In the genomic region with DNA sequence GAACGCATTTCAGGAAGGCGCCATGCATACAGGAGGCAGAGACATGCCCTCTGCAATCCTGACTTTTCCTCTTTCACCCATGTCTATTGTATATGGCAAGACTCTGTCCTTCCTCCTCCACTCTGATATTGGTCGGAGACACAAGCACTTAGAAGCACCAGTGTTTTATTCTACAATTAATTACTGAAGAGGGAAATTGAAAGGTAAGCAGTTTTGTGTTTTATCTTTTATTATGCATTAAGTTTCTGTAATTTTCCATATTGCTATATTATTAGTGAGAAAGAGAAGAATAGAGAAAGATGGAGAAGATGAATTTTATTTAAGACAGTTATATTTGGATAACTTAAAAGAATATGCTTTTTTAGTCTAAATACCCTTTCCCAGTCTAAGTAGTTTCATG, we compare ENCODE assay signal across 15 cellular contexts. TPM values are rescaled to one million over a fixed set of nuclear protein-coding genes. Genes with fewer than 3 reads are reported as not detected.
DNase-seq lines count a peak whose midpoint lies in the region; ATAC-seq and TF ChIP-seq lines count a peak whose summit lies in the region.
"Had no signal": no experiment of that assay in that cellular context is flagged by ENCODE, and none has a peak within 500 bp of the region (broad histone marks: within the 10 kb centered on the region; RNA-seq: fewer than 3 reads in every experiment).

No MANE protein-coding gene starts in this region.

- peak overlapping the region; percentile 5 to 65 for H3K4me3 Mint-ChIP-seq in activated T-cell treated with anti-CD3 and anti-CD28 coated beads, Interleukin-2, amount 50 U/mL, for 72 hours
- H3K4me3 Mint-ChIP-seq in activated T-cell treated with anti-CD3 and anti-CD28 coated beads, Interleukin-2, amount 50 U/mL, for 4 hours, result no peak overlapping the region
- peak overlapping the region; percentile 26 to 75 (median 49) for H3K4me3 Mint-ChIP-seq in brain
- H3K4me3 Mint-ChIP-seq: activated CD4-positive, alpha-beta T cell treated with anti-CD3 and anti-CD28 coated beads, Interleukin-2, amount 10 ng/mL, durations not matched to agents 24 days and 14 days; central memory CD8-positive, alpha-beta T cell had no signal

- H3K9ac ChIP-seq in KMS-11 (no peak overlapping the region), parathyroid adenoma (no peak overlapping the region)

- peaks cover 46% of the 10 kb centered on the region for H4K20me1 ChIP-seq in KMS-11 (ENCODE audit: insufficient read depth)

- no peaks in the 10 kb centered on the region for H3K9me3 ChIP-seq in parathyroid adenoma (ENCODE audit: control insufficient read depth, low read length)
- H3K9me3 ChIP-seq: HAP-1 had no signal

- no peaks in the 10 kb centered on the region for H3K27me3 ChIP-seq in KMS-11 (ENCODE audit: insufficient read depth, low read depth)
- no peaks in the 10 kb centered on the region for H3K27me3 ChIP-seq in parathyroid adenoma (ENCODE audit: control insufficient read depth, insufficient read depth, low read length)

- H3K4me1 Mint-ChIP-seq in activated T-cell treated with anti-CD3 and anti-CD28 coated beads, Interleukin-2, amount 50 U/mL, for 72 hours (ENCODE audit: low read depth), result peaks cover 82% of the 10 kb centered on the region
- peaks cover 94% of the 10 kb centered on the region for H3K4me1 Mint-ChIP-seq in activated T-cell treated with anti-CD3 and anti-CD28 coated beads, Interleukin-2, amount 50 U/mL, for 4 hours (ENCODE audit: low read depth)
- H3K4me1 Mint-ChIP-seq in brain, result peaks cover 99% of the 10 kb centered on the region

- H3K4me1 ChIP-seq in KMS-11 (ENCODE audit: low read depth, poor library complexity, severe bottlenecking), result peaks cover 72% of the 10 kb centered on the region
- peaks cover 13% of the 10 kb centered on the region for H3K4me1 ChIP-seq in parathyroid adenoma

- H3K79me2 ChIP-seq in KMS-11 (ENCODE audit: insufficient read depth, low read depth), result peaks cover 100% of the 10 kb centered on the region
- H3K79me2 ChIP-seq in parathyroid adenoma, result peaks cover 89% of the 10 kb centered on the region

- no peak overlapping the region for H3K27ac ChIP-seq in KMS-11
- peak overlapping the region; percentile 2 for H3K27ac ChIP-seq in parathyroid adenoma

- peaks cover under 1 to 1% of the 10 kb centered on the region in 2 donors for H3K36me3 Mint-ChIP-seq in activated T-cell treated with anti-CD3 and anti-CD28 coated beads, Interleukin-2, amount 50 U/mL, for 72 hours (ENCODE audit: insufficient read depth in 2 of 2)
- peaks cover 9% of the 10 kb centered on the region for H3K36me3 Mint-ChIP-seq in activated T-cell treated with anti-CD3 and anti-CD28 coated beads, Interleukin-2, amount 50 U/mL, for 4 hours (ENCODE audit: insufficient read depth)
- H3K36me3 Mint-ChIP-seq in brain, result peaks cover 7% of the 10 kb centered on the region

- no peak for DNase-seq in activated T-cell treated with anti-CD3 and anti-CD28 coated beads, Interleukin-2, amount 50 U/mL, for 72 hours
- no peak for DNase-seq in activated T-cell treated with anti-CD3 and anti-CD28 coated beads, Interleukin-2, amount 50 U/mL, for 4 hours
- DNase-seq in HUDEP-2 (lab: John Stamatoyannopoulos, UW; ENCODE audit: unreplicated experiment in 76 of 76) (no peak), hippocampal formation (lab: John Stamatoyannopoulos, UW) (no peak)
- DNase-seq: activated CD4-positive, alpha-beta T cell treated with anti-CD3 and anti-CD28 coated beads, Interleukin-2, amount 10 ng/mL, durations not matched to agents 24 days and 14 days; Calu3; MM.1S; stimulated activated CD4-positive, alpha-beta T cell treated with anti-CD3 and anti-CD28 coated beads, Interleukin-15, amount 100 ng/mL, for 24 hours had no signal

- H3K4me2 ChIP-seq in KMS-11, result peak overlapping the region; percentile 45
- peak overlapping the region; percentile 24 for H3K4me2 ChIP-seq in parathyroid adenoma (ENCODE audit: low read length)

- H3K36me3 ChIP-seq in KMS-11 (ENCODE audit: insufficient read depth), result no peaks in the 10 kb centered on the region
- H3K36me3 ChIP-seq in parathyroid adenoma (ENCODE audit: control insufficient read depth, insufficient read depth, low read length), result no peaks in the 10 kb centered on the region
- H3K36me3 ChIP-seq: HAP-1 had no signal

- H3K4me3 ChIP-seq in KMS-11 (IDR thresholded peaks at IDR 0.05; ENCODE audit: insufficient read depth, low read depth, low read length), result no peak overlapping the region
- no peak overlapping the region for H3K4me3 ChIP-seq in parathyroid adenoma (ENCODE audit: low read depth, low read length)
- H3K4me3 ChIP-seq: HAP-1 had no signal

- TF ChIP-seq CTCF in KMS-11 (conservative IDR thresholded peaks at IDR 0.05; ENCODE audit: low read depth, low read length) (no peak), brain (conservative IDR thresholded peaks at IDR 0.05) (no peak), parathyroid adenoma (IDR thresholded peaks at IDR 0.05) (no peak)

- ATAC-seq in activated T-cell treated with anti-CD3 and anti-CD28 coated beads, Interleukin-2, amount 50 U/mL, for 72 hours (replicated peaks in 1 of 2), result no peak
- ATAC-seq in activated T-cell treated with anti-CD3 and anti-CD28 coated beads, Interleukin-2, amount 50 U/mL, for 4 hours, result no peak
- no peak for ATAC-seq in GM18868 (IDR thresholded peaks at IDR 0.05; ENCODE audit: unreplicated experiment)

- H3K9me3 Mint-ChIP-seq in activated T-cell treated with anti-CD3 and anti-CD28 coated beads, Interleukin-2, amount 50 U/mL, for 72 hours, result no peaks in the 10 kb centered on the region
- H3K9me3 Mint-ChIP-seq in activated T-cell treated with anti-CD3 and anti-CD28 coated beads, Interleukin-2, amount 50 U/mL, for 4 hours, result no peaks in the 10 kb centered on the region
- H3K9me3 Mint-ChIP-seq in brain, result no peaks in the 10 kb centered on the region
- H3K9me3 Mint-ChIP-seq: activated CD4-positive, alpha-beta T cell treated with anti-CD3 and anti-CD28 coated beads, Interleukin-2, amount 10 ng/mL, durations not matched to agents 24 days and 14 days; central memory CD8-positive, alpha-beta T cell; natural killer cell treated with Interleukin-12 subunit alpha and Interleukin-12 subunit beta and Interleukin-15 and Interleukin-18, amount 100 ng/mL, for 72 hours had no signal

- no peaks in the 10 kb centered on the region for H3K27me3 Mint-ChIP-seq in activated T-cell treated with anti-CD3 and anti-CD28 coated beads, Interleukin-2, amount 50 U/mL, for 72 hours (ENCODE audit: low read depth)
- H3K27me3 Mint-ChIP-seq in activated T-cell treated with anti-CD3 and anti-CD28 coated beads, Interleukin-2, amount 50 U/mL, for 4 hours (ENCODE audit: low read depth), result no peaks in the 10 kb centered on the region
- peaks cover 2% of the 10 kb centered on the region for H3K27me3 Mint-ChIP-seq in brain
- H3K27me3 Mint-ChIP-seq: activated CD4-positive, alpha-beta T cell treated with anti-CD3 and anti-CD28 coated beads, Interleukin-2, amount 10 ng/mL, durations not matched to agents 24 days and 14 days; central memory CD8-positive, alpha-beta T cell; natural killer cell treated with Interleukin-12 subunit alpha and Interleukin-12 subunit beta and Interleukin-15 and Interleukin-18, amount 100 ng/mL, for 72 hours had no signal

- H2AFZ ChIP-seq in KMS-11 (ENCODE audit: low read depth) (no peak overlapping the region), parathyroid adenoma (no peak overlapping the region)

- H3K27ac Mint-ChIP-seq in activated T-cell treated with anti-CD3 and anti-CD28 coated beads, Interleukin-2, amount 50 U/mL, for 72 hours, result no peak overlapping the region
- H3K27ac Mint-ChIP-seq in brain, result peak overlapping the region in 2 of 5 experiments; percentile 1 to 64
- H3K27ac Mint-ChIP-seq: activated CD4-positive, alpha-beta T cell treated with anti-CD3 and anti-CD28 coated beads, Interleukin-2, amount 10 ng/mL, durations not matched to agents 24 days and 14 days had no signal

RNA-seq across cellular contexts. Expression of gene ARID1B, which starts 13.5 kb away (rescaled TPM):
- 10 to 100 TPM; 62.9 to 71.6 TPM for total RNA-seq in activated T-cell treated with anti-CD3 and anti-CD28 coated beads, Interleukin-2, amount 50 U/mL, for 72 hours
- total RNA-seq in activated T-cell treated with anti-CD3 and anti-CD28 coated beads, Interleukin-2, amount 50 U/mL, for 4 hours, result 10 to 100 TPM; 45.6 to 46.6 (median 46.0) TPM
- 35.6 TPM for polyA plus RNA-seq in brain (ENCODE audit: insufficient read depth, low read depth, low replicate concordance)
